17 cellular contexts compared by ENCODE assay signal in the genomic region with DNA sequence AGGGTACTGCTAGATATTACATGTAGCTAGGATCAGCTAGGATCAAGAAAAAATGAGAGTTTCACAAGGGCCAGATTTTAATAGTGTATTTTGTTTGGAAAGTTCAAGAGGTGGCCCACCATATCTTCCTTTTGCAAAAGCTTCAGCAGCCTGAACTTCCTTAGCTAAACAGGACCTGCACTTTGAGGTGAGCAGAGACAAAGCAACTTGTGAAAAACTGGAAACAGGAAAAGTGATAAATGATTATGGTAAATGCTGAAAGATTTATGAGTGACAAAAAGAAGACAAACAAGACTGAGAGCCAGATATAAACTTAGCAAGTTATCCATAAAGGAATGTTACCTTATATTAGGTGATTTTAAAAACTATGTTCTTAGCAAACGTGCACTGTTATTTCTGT.
"Had no signal": no experiment of that assay in that cellular context is flagged by ENCODE, and none has a peak within 500 bp of the region (broad histone marks: within the 10 kb centered on the region; RNA-seq: fewer than 3 reads in every experiment).

No MANE protein-coding gene starts in this region.

- H3K27ac ChIP-seq: body of pancreas, parathyroid adenoma had no signal

- H3K27ac Mint-ChIP-seq: activated CD4-positive, alpha-beta memory T cell treated with anti-CD3 and anti-CD28 coated beads for 36 hours; activated naive CD4-positive, alpha-beta T cell treated with anti-CD3 and anti-CD28 coated beads, Interleukin-2, amount 50 U/mL, for 72 hours; dendritic cell treated with granulocyte-macrophage colony-stimulating factor and Interleukin-4, amounts not matched to agents 40 ng/mL and 50 ng/mL, for 4 days; endodermal cell; stimulated activated memory B cell treated with anti-CD40 and anti-IgM and Interleukin-4, amounts not matched to agents 10 μg/mL and 1 μg/mL and 100 μg/mL, for 72 hours; type B pancreatic cell had no signal

- H3K4me3 ChIP-seq: body of pancreas, skin epidermis had no signal

- ATAC-seq: activated naive CD4-positive, alpha-beta T cell treated with anti-CD3 and anti-CD28 coated beads, Interleukin-2, amount 50 U/mL, for 72 hours; activated T-cell treated with anti-CD3 and anti-CD28 coated beads, Interleukin-2, amount 50 U/mL, for 4 hours; body of pancreas; esophagus mucosa; stimulated activated memory B cell treated with anti-CD40 and anti-IgM and Interleukin-4, amounts not matched to agents 10 μg/mL and 1 μg/mL and 100 μg/mL, for 72 hours had no signal

- H3K4me1 ChIP-seq: body of pancreas, parathyroid adenoma had no signal

- H3K36me3 Mint-ChIP-seq: activated CD4-positive, alpha-beta memory T cell treated with anti-CD3 and anti-CD28 coated beads for 36 hours; activated naive CD4-positive, alpha-beta T cell treated with anti-CD3 and anti-CD28 coated beads, Interleukin-2, amount 50 U/mL, for 72 hours; stimulated activated memory B cell treated with anti-CD40 and anti-IgM and Interleukin-4, amounts not matched to agents 10 μg/mL and 1 μg/mL and 100 μg/mL, for 72 hours had no signal

- H3K27me3 Mint-ChIP-seq: activated CD4-positive, alpha-beta memory T cell treated with anti-CD3 and anti-CD28 coated beads for 36 hours had no signal

- H3K9me3 ChIP-seq: body of pancreas had no signal

- H3K9me3 Mint-ChIP-seq: activated CD4-positive, alpha-beta memory T cell treated with anti-CD3 and anti-CD28 coated beads for 36 hours; activated naive CD4-positive, alpha-beta T cell treated with anti-CD3 and anti-CD28 coated beads, Interleukin-2, amount 50 U/mL, for 72 hours; activated T-cell treated with anti-CD3 and anti-CD28 coated beads, Interleukin-2, amount 50 U/mL, for 4 hours; central memory CD8-positive, alpha-beta T cell; dendritic cell treated with granulocyte-macrophage colony-stimulating factor and Interleukin-4, amounts not matched to agents 40 ng/mL and 50 ng/mL, for 4 days; endodermal cell; stimulated activated memory B cell treated with anti-CD40 and anti-IgM and Interleukin-4, amounts not matched to agents 10 μg/mL and 1 μg/mL and 100 μg/mL, for 72 hours; type B pancreatic cell had no signal

- H3K27me3 ChIP-seq: body of pancreas had no signal

- H3K4me3 Mint-ChIP-seq: activated CD4-positive, alpha-beta memory T cell treated with anti-CD3 and anti-CD28 coated beads for 36 hours; activated T-cell treated with anti-CD3 and anti-CD28 coated beads, Interleukin-2, amount 50 U/mL, for 4 hours; central memory CD8-positive, alpha-beta T cell; dendritic cell treated with granulocyte-macrophage colony-stimulating factor and Interleukin-4, amounts not matched to agents 40 ng/mL and 50 ng/mL, for 4 days; endodermal cell; stimulated activated memory B cell treated with anti-CD40 and anti-IgM and Interleukin-4, amounts not matched to agents 10 μg/mL and 1 μg/mL and 100 μg/mL, for 72 hours had no signal

- DNase-seq: activated CD4-positive, alpha-beta memory T cell treated with anti-CD3 and anti-CD28 coated beads for 36 hours; activated effector memory CD4-positive, alpha-beta T cell treated with anti-CD3 and anti-CD28 coated beads, Interleukin-2, amount 50 U/mL, for 16 hours; activated T-cell treated with anti-CD3 and anti-CD28 coated beads, Interleukin-2, amount 50 U/mL, for 4 hours; amniotic stem cell; body of pancreas; endodermal cell; glutamatergic neuron; retina; T-helper 9 cell had no signal

- H3K4me1 Mint-ChIP-seq: central memory CD8-positive, alpha-beta T cell; stimulated activated memory B cell treated with anti-CD40 and anti-IgM and Interleukin-4, amounts not matched to agents 10 μg/mL and 1 μg/mL and 100 μg/mL, for 72 hours had no signal
